Comparison of ENCODE assay signal across 20 cellular contexts in genomic region chr13:36447501-36447900, GRCh38. TPM values are rescaled to one million over a fixed set of nuclear protein-coding genes. Genes with fewer than 3 reads are reported as not detected.
"Had no signal": no experiment of that assay in that cellular context is flagged by ENCODE, and none has a peak within 500 bp of the region (broad histone marks: within the 10 kb centered on the region; RNA-seq: fewer than 3 reads in every experiment).

No MANE protein-coding gene starts in this region.

- DNase-seq: activated CD4-positive, alpha-beta memory T cell treated with anti-CD3 and anti-CD28 coated beads for 36 hours; activated naive CD4-positive, alpha-beta T cell treated with anti-CD3 and anti-CD28 coated beads, Interleukin-2, amount 10 ng/mL, durations not matched to agents 7 days and 5 days; activated T-cell treated with anti-CD3 and anti-CD28 coated beads, Interleukin-2, amount 50 U/mL, for 24 hours; effector memory CD4-positive, alpha-beta T cell; foreskin keratinocyte; glutamatergic neuron; kidney glomerular epithelial cell; nephron progenitor cell; psoas muscle; right lobe of liver; stimulated activated CD4-positive, alpha-beta T cell treated with anti-CD3 and anti-CD28 coated beads, Interleukin-4, amount 100 ng/mL, for 4 hours; stimulated activated CD8-positive, alpha-beta memory T cell treated with anti-CD3 and anti-CD28 coated beads, Interleukin-4, amount 100 ng/mL, for 48 hours; stimulated activated naive CD4-positive, alpha-beta T cell treated with Interleukin-2 at 50 U/mL for 16 hours; T-helper 1 cell; T1000 had no signal

- H3K27ac Mint-ChIP-seq: activated CD4-positive, alpha-beta memory T cell treated with anti-CD3 and anti-CD28 coated beads for 36 hours; activated naive CD4-positive, alpha-beta T cell treated with anti-CD3 and anti-CD28 coated beads, Interleukin-2, amount 10 ng/mL, durations not matched to agents 7 days and 5 days; activated T-cell treated with anti-CD3 and anti-CD28 coated beads, Interleukin-2, amount 50 U/mL, for 24 hours; nephron progenitor cell; type B pancreatic cell had no signal

- H3K4me3 ChIP-seq: ascending aorta, psoas muscle, right lobe of liver, smooth muscle cell had no signal

- H3K36me3 Mint-ChIP-seq: activated CD4-positive, alpha-beta memory T cell treated with anti-CD3 and anti-CD28 coated beads for 36 hours; activated naive CD4-positive, alpha-beta T cell treated with anti-CD3 and anti-CD28 coated beads, Interleukin-2, amount 10 ng/mL, durations not matched to agents 7 days and 5 days; type B pancreatic cell had no signal

- H3K9me3 Mint-ChIP-seq: activated CD4-positive, alpha-beta memory T cell treated with anti-CD3 and anti-CD28 coated beads for 36 hours; activated naive CD4-positive, alpha-beta T cell treated with anti-CD3 and anti-CD28 coated beads, Interleukin-2, amount 10 ng/mL, durations not matched to agents 7 days and 5 days; activated T-cell treated with anti-CD3 and anti-CD28 coated beads, Interleukin-2, amount 50 U/mL, for 24 hours; nephron progenitor cell; type B pancreatic cell had no signal

- H3K4me1 ChIP-seq: ascending aorta, foreskin keratinocyte, psoas muscle, right lobe of liver had no signal

- H3K4me1 Mint-ChIP-seq: nephron progenitor cell had no signal

- H3K27me3 ChIP-seq: ascending aorta, right lobe of liver had no signal

- H3K4me3 Mint-ChIP-seq: activated CD4-positive, alpha-beta memory T cell treated with anti-CD3 and anti-CD28 coated beads for 36 hours; activated naive CD4-positive, alpha-beta T cell treated with anti-CD3 and anti-CD28 coated beads, Interleukin-2, amount 10 ng/mL, durations not matched to agents 7 days and 5 days; activated T-cell treated with anti-CD3 and anti-CD28 coated beads, Interleukin-2, amount 50 U/mL, for 24 hours; nephron progenitor cell; type B pancreatic cell had no signal

- H3K27ac ChIP-seq: ascending aorta, foreskin keratinocyte, psoas muscle, right lobe of liver had no signal

- ATAC-seq: foreskin keratinocyte, psoas muscle, right lobe of liver, SK-N-SH treated with all-trans-retinoic acid at 6 μM for 48 hours had no signal

- H3K36me3 ChIP-seq: ascending aorta, right lobe of liver had no signal

- H3K4me2 ChIP-seq: smooth muscle cell had no signal

RNA-seq across cellular contexts. Expression of gene CCNA1, which starts 15.2 kb away (rescaled TPM):
- total RNA-seq: ascending aorta, foreskin keratinocyte, lower leg skin had no signal
- polyA plus RNA-seq: smooth muscle cell had no signal
